ENCODE assay signal across 8 cellular contexts in the genomic region with DNA sequence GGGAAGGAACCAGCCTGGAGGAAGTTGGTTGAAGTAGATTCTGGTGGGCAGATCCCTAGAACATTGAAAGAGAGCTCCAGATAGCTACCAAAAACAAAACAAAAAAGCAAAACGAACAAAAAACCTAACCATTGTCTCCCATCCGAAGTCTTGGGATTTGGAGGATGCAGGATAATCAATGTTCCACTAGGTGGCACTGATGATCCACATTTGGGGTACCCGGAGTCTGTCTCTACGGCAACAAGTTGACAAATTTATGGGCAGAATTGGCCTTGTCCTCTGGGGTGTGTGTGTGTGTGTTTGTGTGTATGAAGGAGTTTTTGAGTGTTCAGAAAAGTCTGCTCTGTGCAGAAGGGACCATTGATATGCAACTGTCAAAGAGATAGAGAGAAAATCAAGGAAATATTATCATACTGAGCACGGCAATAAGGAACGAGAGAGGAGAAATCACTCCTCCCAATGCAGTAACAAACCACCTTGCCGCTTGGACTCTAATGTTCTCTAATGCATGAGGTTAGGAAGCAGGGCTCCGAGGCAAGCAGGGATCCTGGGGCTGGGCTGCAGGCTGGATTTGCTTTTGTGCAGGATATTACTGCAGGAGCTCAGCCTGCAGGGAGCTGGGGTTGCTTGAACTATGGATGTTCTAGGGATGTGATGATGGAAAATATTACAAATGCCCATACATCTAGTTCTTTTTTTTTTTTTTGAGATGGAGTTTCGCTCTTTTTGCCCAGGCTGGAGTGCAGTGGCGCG. TPM values are rescaled to one million over a fixed set of nuclear protein-coding genes. Genes with fewer than 3 reads are reported as not detected.
DNase-seq lines count a peak whose midpoint lies in the region; ATAC-seq, FAIRE-seq and TF ChIP-seq lines count a peak whose summit lies in the region.

No MANE protein-coding gene starts in this region.

- no peaks in the 10 kb centered on the region for H3K79me2 ChIP-seq in HepG2 (ENCODE audit: insufficient read depth, low read length)

- intact Hi-C loops in HepG2 (cut with micrococcal nuclease; ENCODE audit: unreplicated experiment): loop anchor here (5.0 kb wide), 1 partner anchor 768 kb away; no protein-coding TSS in a partner anchor

- H2AFZ ChIP-seq in HepG2 (ENCODE audit: low read length): no peak overlapping the region

- H3K27ac ChIP-seq in HepG2 (ENCODE audit: extremely low read length, insufficient read depth, low read length): no peak overlapping the region

- DNase-seq in NCI-H510A treated with DMSO at 0.1 percent for 48 hours (lab: John Stamatoyannopoulos, UW): peak; percentile 33
- DNase-seq in NCI-H510A (lab: John Stamatoyannopoulos, UW): no peak
- DNase-seq in H4 (ENCODE audit: low spot score): peak; percentile 63
- DNase-seq in NCI-H1105 (lab: John Stamatoyannopoulos, UW): peak; percentile 13
- DNase-seq in dedifferentiated amniotic fluid mesenchymal stem cell (ENCODE audit: extremely low spot score): peak; percentile 57
- DNase-seq in HepG2 (ENCODE audit: low spot score): peak; percentile 52
- peak; percentile 7 to 26 for DNase-seq in stimulated activated CD8-positive, alpha-beta memory T cell treated with anti-CD3 and anti-CD28 coated beads, Interleukin-7, amount 100 ng/mL, for 4 hours (ENCODE audit: low read depth in 2 of 2)

- 0 out of 5 replicates have a peak, but pooled peaks cover 0 to 1% of the 10 kb centered on the region in 2 experiments for H3K27me3 ChIP-seq in HepG2 (ENCODE audit: control insufficient read depth in 1 of 2, insufficient read depth in 2 of 2, low read length in 2 of 2)

- ATAC-seq in HepG2: peak; percentile 79

- H4K20me1 ChIP-seq in HepG2 (ENCODE audit: insufficient read depth, low read length): no peaks in the 10 kb centered on the region

- peak; percentile 80 for TF ChIP-seq RAD21 in HepG2 (CRISPR knock-in tag; IDR thresholded peaks at IDR 0.05)

- in situ Hi-C loops in HepG2 (cut with HindIII; ENCODE audit: extremely low pct_ligation_motif_present, low pct_unique_long_range_greater_than_20kb): loop anchor here (25.0 kb wide), 2 partner anchors 758 to 1058 kb away; no protein-coding TSS in a partner anchor

- TF ChIP-seq POLR2A in HepG2 (IDR thresholded peaks at IDR 0.05; ENCODE audit: insufficient read depth in 1 of 2, low read depth in 2 of 2, low read length in 2 of 2): no peak

- 28% methylated on average over 11 of the region's 11 CpGs for WGBS in HepG2 (ENCODE audit: low lambda C conversion rate)

- peak; percentile 58 for FAIRE-seq in TTC549 (lab: Jason Lieb, UNC)
- FAIRE-seq in HepG2 (lab: Jason Lieb, UNC): peak; percentile 92

- TF ChIP-seq CTCF in HepG2 (CRISPR knock-in tag; IDR thresholded peaks at IDR 0.05): peak; percentile 87

- no peak overlapping the region for H3K9ac ChIP-seq in HepG2 (ENCODE audit: insufficient read depth, low read depth, low read length)

- H3K4me3 ChIP-seq in HepG2 (replicated peaks in 1 of 3; ENCODE audit: insufficient read depth in 1 of 3, low read depth in 2 of 3, low read length in 3 of 3): no peak overlapping the region

- CTCF ChIA-PET in HepG2 (lab: Yijun Ruan, JAX; ENCODE audit: low intra/inter-chr PET ratio, low total read pairs): no interaction called here

- POLR2A ChIA-PET in HepG2 (lab: Yijun Ruan, JAX): no interaction called here

- no TSS peak for BruUV-seq in HepG2 (replicated peaks; lab: Mats Ljungman, UMichigan)

- no peaks in the 10 kb centered on the region for H3K4me1 ChIP-seq in HepG2 (ENCODE audit: insufficient read depth, low read length)

- no peaks in the 10 kb centered on the region for H3K36me3 ChIP-seq in HepG2 (replicated peaks in 1 of 2; ENCODE audit: control insufficient read depth in 1 of 2, insufficient read depth in 2 of 2, low read length in 2 of 2)

- TF ChIP-seq EP300 in HepG2 (IDR thresholded peaks at IDR 0.05; ENCODE audit: low read depth in 2 of 2, low read length in 2 of 2): no peak
- no peak for TF ChIP-seq EP300 in HepG2 (CRISPR knock-in tag; IDR thresholded peaks at IDR 0.05; ENCODE audit: borderline replicate concordance)

- no peak overlapping the region for H3K4me2 ChIP-seq in HepG2 (ENCODE audit: low read depth, low read length)

- H3K9me3 ChIP-seq in HepG2 (ENCODE audit: low read length): no peaks in the 10 kb centered on the region

TF ChIP-seq in HepG2, 621 proteins besides CTCF, POLR2A, EP300 and RAD21:
- no peak for TF ChIP-seq MED13 (CRISPR knock-in tag; IDR thresholded peaks at IDR 0.05)
- peak; percentile 46; the same call in 1 of the 2 replicates for TF ChIP-seq RFX3 (CRISPR knock-in tag; IDR thresholded peaks at IDR 0.05)
- peak; percentile 84 for TF ChIP-seq STAG1 (CRISPR knock-in tag; IDR thresholded peaks at IDR 0.05)
- 0 out of 2 replicates have a peak, but pooled peaks have one; percentile 29 for TF ChIP-seq MIXL1 (CRISPR knock-in tag; IDR thresholded peaks at IDR 0.05)
- peak; percentile 75 for TF ChIP-seq SMC3 (IDR thresholded peaks at IDR 0.05; ENCODE audit: low read length)

RNA-seq across cellular contexts. Expression of a gene that starts 59.8 kb away (rescaled TPM):
- total RNA-seq in H4 (2014; rRNA removed; shearing (Covaris generic)): 2.4 and 2.9 TPM in 2 replicates
- total RNA-seq in HepG2 (2016; rRNA removed; fragmentation: Illumina TruSeq; extraction: Trizol): 7.4 and 8.2 TPM in 2 replicates
- 2.2 TPM in 2 replicates for total RNA-seq in HepG2 (2016; cell fraction: cytosol; rRNA removed; fragmentation: Illumina TruSeq; extraction: Trizol; ENCODE audit: low read depth)
- 6.6 and 8.0 TPM in 2 replicates for total RNA-seq in HepG2 (2016; cell fraction: insoluble cytoplasmic fraction; rRNA removed; fragmentation: Illumina TruSeq; extraction: Trizol)
- 4.1 and 4.3 TPM in 2 replicates for total RNA-seq in HepG2 (2016; cell fraction: membrane; rRNA removed; fragmentation: Illumina TruSeq; extraction: Trizol)
- 6.8 and 7.2 TPM in 2 replicates for total RNA-seq in HepG2 (2016; cell fraction: nucleus; rRNA removed; fragmentation: Illumina TruSeq; extraction: Trizol)
- 3.7 and 5.2 TPM in 2 replicates for polyA plus RNA-seq in HepG2 (2011; rRNA removed)
- 3.2 and 4.8 TPM in 2 replicates for polyA plus RNA-seq in HepG2 (2011; cell fraction: cytosol; rRNA removed)
- polyA plus RNA-seq in HepG2 (2011; cell fraction: nucleus; rRNA removed): 9.9 and 10.8 TPM in 2 replicates
- 2.3 and 3.1 TPM in 2 replicates for polyA plus RNA-seq in HepG2 (2012)
- 1.0 and 1.1 TPM in 2 replicates for polyA plus RNA-seq in HepG2 (2016; cell fraction: cytosol; fragmentation: Illumina TruSeq; extraction: Trizol; ENCODE audit: low read depth)
- polyA plus RNA-seq in HepG2 (2016; cell fraction: insoluble cytoplasmic fraction; fragmentation: Illumina TruSeq; extraction: Trizol; ENCODE audit: low read depth): 5.4 and 5.9 TPM in 2 replicates
- polyA plus RNA-seq in HepG2 (2016; cell fraction: membrane; fragmentation: Illumina TruSeq; extraction: Trizol; ENCODE audit: low read depth): 1.7 and 2.0 TPM in 2 replicates
- polyA plus RNA-seq in HepG2 (2016; cell fraction: nucleus; fragmentation: Illumina TruSeq; extraction: Trizol; ENCODE audit: insufficient read depth, low read depth): 8.0 TPM in 2 replicates
- 9.9 and 14.9 TPM in 2 replicates for polyA minus RNA-seq in HepG2 (2011; rRNA and poly(A)+ RNA removed; ENCODE audit: low replicate concordance)
- polyA minus RNA-seq in HepG2 (2011; cell fraction: cytosol; rRNA and poly(A)+ RNA removed): 3.3 and 4.0 TPM in 2 replicates
- polyA minus RNA-seq in HepG2 (2011; cell fraction: nucleus; rRNA and poly(A)+ RNA removed): 6.2 and 6.7 TPM in 2 replicates
